12 cellular contexts compared by ENCODE assay signal in genomic region chr6:12324096-12324495, GRCh38. TPM values are rescaled to one million over a fixed set of nuclear protein-coding genes. Genes with fewer than 3 reads are reported as not detected.
DNase-seq lines count a peak whose midpoint lies in the region; ATAC-seq, FAIRE-seq and TF ChIP-seq lines count a peak whose summit lies in the region.
"Had no signal": no experiment of that assay in that cellular context is flagged by ENCODE, and none has a peak within 500 bp of the region (broad histone marks: within the 10 kb centered on the region; RNA-seq: fewer than 3 reads in every experiment).

No MANE protein-coding gene starts in this region.

- H3K4me1 ChIP-seq in Caco-2 (peaks cover 33% of the 10 kb centered on the region), SJCRH30 (no peaks in the 10 kb centered on the region)

- H3K27ac ChIP-seq in SJCRH30, result no peak overlapping the region

- no peak for TF ChIP-seq CTCF in Caco-2 (IDR thresholded peaks at IDR 0.05; ENCODE audit: insufficient read depth in 1 of 2, low read depth in 1 of 2, low read length in 1 of 2, severe bottlenecking in 1 of 2, unreplicated experiment in 1 of 2)
- no peak for TF ChIP-seq CTCF in mesothelial cell of epicardium (IDR thresholded peaks at IDR 0.05; ENCODE audit: unreplicated experiment)
- TF ChIP-seq CTCF in CD14-positive monocyte (IDR thresholded peaks at IDR 0.05), result no peak

- DNase-seq in Caco-2, result peak; percentile 80 to 88
- peak; percentile 93 for DNase-seq in LoVo (ENCODE audit: low spot score)
- no peak for DNase-seq in mesothelial cell of epicardium (ENCODE audit: low spot score in 2 of 2, unreplicated experiment in 2 of 2)
- DNase-seq in CD14-positive monocyte (ENCODE audit: low spot score), result no peak
- no peak for DNase-seq in SJCRH30
- DNase-seq in effector CD4-positive, alpha-beta T cell, result no peak
- DNase-seq: DMS153, NCI-H2081 treated with DMSO at 0.1 percent for 48 hours, posterior cingulate gyrus had no signal

- ATAC-seq in HG02759 (IDR thresholded peaks at IDR 0.05; ENCODE audit: unreplicated experiment), result no peak

- H3K27me3 ChIP-seq in Caco-2 (replicated peaks; ENCODE audit: control insufficient read depth, insufficient read depth, low read length), result no peaks in the 10 kb centered on the region
- H3K27me3 ChIP-seq in SJCRH30, result no peaks in the 10 kb centered on the region

- peaks cover 3% of the 10 kb centered on the region; the same call in 1 of the 2 replicates for H3K9me3 ChIP-seq in Caco-2
- H3K9me3 ChIP-seq in SJCRH30 (replicated peaks), result no peaks in the 10 kb centered on the region

- H3K27me3 Mint-ChIP-seq in Caco-2 (ENCODE audit: insufficient read depth, unreplicated experiment) (no peaks in the 10 kb centered on the region), mesothelial cell of epicardium (ENCODE audit: low read depth) (no peaks in the 10 kb centered on the region), CD14-positive monocyte (ENCODE audit: low read depth in 3 of 3) (peaks cover 3 to 13% (median 9%) of the 10 kb centered on the region in 3 donors)

- no peak overlapping the region for H3K4me3 ChIP-seq in Caco-2 (ENCODE audit: low read depth, low read length)
- no peak overlapping the region for H3K4me3 ChIP-seq in SJCRH30

- POLR2A ChIA-PET in Caco-2 (lab: Charles Lee), result interaction anchor here (0.7 to 1.6 kb wide), 5 partner anchors 25 to 47 kb away, joined by 3 to 6 read pairs (median 4); partner anchors contain the start of gene EDN1

- intact Hi-C loops in Caco-2 (cut with micrococcal nuclease; ENCODE audit: unreplicated experiment) (loop anchor here (1.0 kb wide), 2 partner anchors 8 to 28 kb away; no protein-coding TSS in a partner anchor), CD14-positive monocyte (cut with micrococcal nuclease) (no loop called here)

- peak; percentile 57 for FAIRE-seq in colon (lab: Jason Lieb, UNC)

- H3K36me3 Mint-ChIP-seq in Caco-2 (ENCODE audit: insufficient read depth, unreplicated experiment) (peaks cover 6% of the 10 kb centered on the region), mesothelial cell of epicardium (peaks cover 2% of the 10 kb centered on the region), CD14-positive monocyte (no peaks in the 10 kb centered on the region)
- H3K36me3 Mint-ChIP-seq: activated naive CD4-positive, alpha-beta T cell treated with anti-CD3 and anti-CD28 coated beads, Interleukin-2, amount 50 U/mL, for 24 hours had no signal

- H3K9me3 Mint-ChIP-seq in Caco-2 (ENCODE audit: unreplicated experiment) (peaks cover 29% of the 10 kb centered on the region), mesothelial cell of epicardium (peaks cover 14% of the 10 kb centered on the region), CD14-positive monocyte (peaks cover 0 to 6% (median 0%) of the 10 kb centered on the region in 7 donors)

- no TSS peak for BruUV-seq in Caco-2 (replicated peaks; lab: Mats Ljungman, UMichigan)

- CTCF ChIA-PET in Caco-2 (lab: Charles Lee), result interaction anchor here (0.6 to 1.4 kb wide), 3 partner anchors 23 to 34 kb away, joined by 4 to 6 read pairs (median 4); partner anchors contain the start of gene EDN1

- H3K27ac Mint-ChIP-seq in Caco-2 (ENCODE audit: unreplicated experiment) (peak overlapping the region; percentile 95), mesothelial cell of epicardium (peak overlapping the region; percentile 3), CD14-positive monocyte (no peak overlapping the region)
- H3K27ac Mint-ChIP-seq: activated naive CD4-positive, alpha-beta T cell treated with anti-CD3 and anti-CD28 coated beads, Interleukin-2, amount 50 U/mL, for 24 hours had no signal

- H3K4me1 Mint-ChIP-seq in Caco-2 (ENCODE audit: low read depth, unreplicated experiment) (peaks cover 30% of the 10 kb centered on the region), mesothelial cell of epicardium (peaks cover 21% of the 10 kb centered on the region), CD14-positive monocyte (peaks cover 3% of the 10 kb centered on the region)
- H3K4me1 Mint-ChIP-seq: activated naive CD4-positive, alpha-beta T cell treated with anti-CD3 and anti-CD28 coated beads, Interleukin-2, amount 50 U/mL, for 24 hours had no signal

- H3K4me3 Mint-ChIP-seq in Caco-2 (ENCODE audit: unreplicated experiment), result no peak overlapping the region
- H3K4me3 Mint-ChIP-seq in mesothelial cell of epicardium, result no peak overlapping the region
- no peak overlapping the region for H3K4me3 Mint-ChIP-seq in CD14-positive monocyte
- H3K4me3 Mint-ChIP-seq: activated naive CD4-positive, alpha-beta T cell treated with anti-CD3 and anti-CD28 coated beads, Interleukin-2, amount 50 U/mL, for 24 hours had no signal

- H3K36me3 ChIP-seq in Caco-2 (ENCODE audit: control insufficient read depth, insufficient read depth, low read length) (no peaks in the 10 kb centered on the region), SJCRH30 (no peaks in the 10 kb centered on the region)

RNA-seq across cellular contexts. Expression of gene EDN1, which starts 33.9 kb away (rescaled TPM):
- 13.5 and 14.0 TPM in 2 replicates for total RNA-seq in Caco-2 (2022)
- 7.4 to 8.9 TPM (median 8.5 TPM) in 3 replicates for total RNA-seq in mesothelial cell of epicardium
- polyA plus RNA-seq in CD14-positive monocyte, result under 1 TPM in 1 of 2 donors, not detected in 1; 0.11 TPM
- 0.08 and 0.10 TPM in 2 replicates for total RNA-seq in SJCRH30 (2014; rRNA removed; shearing (Covaris generic))

Comparison
In these comparisons a context has a peak if more than half of its experiments do, and no peak if none do; other contexts are left out.
1. DNase-seq: peak in Caco-2 (2 of 2) and LoVo (single experiment); none in mesothelial cell of epicardium (0 of 2), CD14-positive monocyte (single experiment), SJCRH30 (0 of 2) and effector CD4-positive, alpha-beta T cell (single experiment).
2. H3K27ac Mint-ChIP-seq: peak in Caco-2 (single experiment) and mesothelial cell of epicardium (single experiment); none in CD14-positive monocyte (0 of 7).